ENCODE assay signal across 27 cellular contexts in genomic region chr6:37938909-37939308, GRCh38.
DNase-seq lines count a peak whose midpoint lies in the region; ATAC-seq, FAIRE-seq and TF ChIP-seq lines count a peak whose summit lies in the region.
"Had no signal": no experiment of that assay in that cellular context is flagged by ENCODE, and none has a peak within 500 bp of the region (broad histone marks: within the 10 kb centered on the region; RNA-seq: fewer than 3 reads in every experiment).

No MANE protein-coding gene starts in this region.

- TF ChIP-seq EP300 in GM12878 (IDR thresholded peaks at IDR 0.05; ENCODE audit: borderline replicate concordance in 1 of 2, control insufficient read depth in 1 of 2, low read depth in 2 of 2, low read length in 2 of 2), result no peak

- BruUV-seq in HCT116 (replicated peaks; lab: Mats Ljungman, UMichigan) (TSS peak; percentile 6), GM12878 (replicated peaks; lab: Mats Ljungman, UMichigan) (TSS peak; percentile 12)

- DNase-seq in AG10803 (ENCODE audit: low read depth) (peak; percentile 46), HCT116 (ENCODE audit: low read depth, low spot score) (no peak), GM12878 (ENCODE audit: low read depth, low spot score) (no peak), natural killer cell (no peak), amygdala (lab: John Stamatoyannopoulos, UW) (no peak), HK-2 (ENCODE audit: unreplicated experiment) (no peak), NCI-H69 (lab: John Stamatoyannopoulos, UW) (no peak), AG20443 (ENCODE audit: low spot score) (no peak)
- DNase-seq: activated CD8-positive, alpha-beta T cell treated with anti-CD3 and anti-CD28 coated beads for 36 hours; activated effector memory CD4-positive, alpha-beta T cell treated with Interleukin-2 at 50 U/mL for 16 hours; activated naive CD8-positive, alpha-beta T cell treated with anti-CD3 and anti-CD28 coated beads for 36 hours; CD4-positive, alpha-beta T cell; DMS 273 treated with DMSO at 0.1 percent for 48 hours; effector CD8-positive, alpha-beta T cell; H7; NCI-H510A treated with DMSO at 0.1 percent for 48 hours; PC-3; SIG-M5; stimulated activated naive CD8-positive, alpha-beta T cell treated with anti-CD3 and anti-CD28 coated beads, Interleukin-15, amount 100 ng/mL, for 72 hours; T-helper 1 cell; tibial artery had no signal

- POLR2A ChIA-PET in HCT116 (lab: Charles Lee), result no interaction called here
- POLR2A ChIA-PET in GM12878 (lab: Charles Lee), result no interaction called here

- H3K9me3 ChIP-seq in HCT116 (ENCODE audit: control insufficient read depth in 1 of 2, insufficient read depth in 1 of 2, low read depth in 1 of 2, low read length in 2 of 2), result no peaks in the 10 kb centered on the region
- H3K9me3 ChIP-seq in GM12878 (replicated peaks; ENCODE audit: control insufficient read depth, insufficient read depth, low read length), result no peaks in the 10 kb centered on the region
- H3K9me3 ChIP-seq: gastroesophageal sphincter, tibial artery had no signal

- H3K27ac Mint-ChIP-seq in natural killer cell, result peak overlapping the region; percentile 8 to 67
- H3K27ac Mint-ChIP-seq: activated CD8-positive, alpha-beta T cell treated with anti-CD3 and anti-CD28 coated beads for 36 hours; activated naive CD8-positive, alpha-beta T cell treated with anti-CD3 and anti-CD28 coated beads for 36 hours; CD4-positive, alpha-beta T cell; stimulated activated naive CD8-positive, alpha-beta T cell treated with anti-CD3 and anti-CD28 coated beads, Interleukin-15, amount 100 ng/mL, for 72 hours had no signal

- H3K27me3 Mint-ChIP-seq in natural killer cell (ENCODE audit: low read depth in 2 of 2), result no peaks in the 10 kb centered on the region
- H3K27me3 Mint-ChIP-seq: activated CD8-positive, alpha-beta T cell treated with anti-CD3 and anti-CD28 coated beads for 36 hours; activated naive CD8-positive, alpha-beta T cell treated with anti-CD3 and anti-CD28 coated beads for 36 hours; brain; CD4-positive, alpha-beta T cell; stimulated activated naive CD8-positive, alpha-beta T cell treated with anti-CD3 and anti-CD28 coated beads, Interleukin-15, amount 100 ng/mL, for 72 hours had no signal

- H3K27ac ChIP-seq in HCT116 (ENCODE audit: low read depth, low read length) (no peak overlapping the region), GM12878 (ENCODE audit: control insufficient read depth, insufficient read depth) (no peak overlapping the region)
- H3K27ac ChIP-seq: gastroesophageal sphincter, tibial artery had no signal

- no peaks in the 10 kb centered on the region for H3K27me3 ChIP-seq in HCT116 (ENCODE audit: insufficient read depth, low read length)
- no peaks in the 10 kb centered on the region for H3K27me3 ChIP-seq in GM12878 (replicated peaks in 1 of 2; ENCODE audit: control insufficient read depth in 2 of 2, insufficient read depth in 2 of 2, low read length in 1 of 2)
- H3K27me3 ChIP-seq: gastroesophageal sphincter, tibial artery had no signal

- no peak overlapping the region for H3K4me3 Mint-ChIP-seq in natural killer cell
- H3K4me3 Mint-ChIP-seq: activated CD8-positive, alpha-beta T cell treated with anti-CD3 and anti-CD28 coated beads for 36 hours; activated naive CD8-positive, alpha-beta T cell treated with anti-CD3 and anti-CD28 coated beads for 36 hours; brain; CD4-positive, alpha-beta T cell; stimulated activated naive CD8-positive, alpha-beta T cell treated with anti-CD3 and anti-CD28 coated beads, Interleukin-15, amount 100 ng/mL, for 72 hours had no signal

- no peak for FAIRE-seq in GM12878 (lab: Jason Lieb, UNC)
- FAIRE-seq: colon, G401.6, keratinocyte had no signal

- H3K36me3 ChIP-seq in HCT116 (ENCODE audit: control insufficient read depth in 1 of 2, insufficient read depth in 2 of 2, low read length in 2 of 2) (no peaks in the 10 kb centered on the region), GM12878 (ENCODE audit: control insufficient read depth in 2 of 2, insufficient read depth in 2 of 2, low read length in 1 of 2) (no peaks in the 10 kb centered on the region; a peak in 3 of 4 replicates)
- H3K36me3 ChIP-seq: gastroesophageal sphincter, tibial artery had no signal

- H3K9ac ChIP-seq in HCT116 (ENCODE audit: low read length), result no peak overlapping the region
- H3K9ac ChIP-seq in GM12878 (ENCODE audit: control insufficient read depth, insufficient read depth, low read length), result no peak overlapping the region

- CTCF ChIA-PET in HCT116 (lab: Charles Lee), result no interaction called here
- CTCF ChIA-PET in GM12878 (lab: Yijun Ruan, JAX), result no interaction called here

- H2AFZ ChIP-seq in HCT116 (ENCODE audit: low read depth, low read length, poor library complexity, severe bottlenecking), result no peak overlapping the region
- H2AFZ ChIP-seq in GM12878 (ENCODE audit: control insufficient read depth, low read depth, low read length), result no peak overlapping the region

- intact Hi-C loops in HCT116 (cut with micrococcal nuclease), result no loop called here
- intact Hi-C loops in GM12878 (cut with micrococcal nuclease; ENCODE audit: unreplicated experiment), result no loop called here
- intact Hi-C loops in natural killer cell (cut with micrococcal nuclease), result no loop called here

- H4K20me1 ChIP-seq in HCT116 (ENCODE audit: insufficient read depth) (no peaks in the 10 kb centered on the region; the same call in 1 of the 2 replicates), GM12878 (ENCODE audit: control insufficient read depth, insufficient read depth) (no peaks in the 10 kb centered on the region)

- H3K4me1 ChIP-seq in HCT116 (ENCODE audit: control insufficient read depth in 1 of 2, insufficient read depth in 2 of 2, low read length in 2 of 2) (no peaks in the 10 kb centered on the region), GM12878 (ENCODE audit: control insufficient read depth, insufficient read depth, low read length) (peaks cover 23% of the 10 kb centered on the region)

- TF ChIP-seq RAD21 in HCT116 (IDR thresholded peaks at IDR 0.05; ENCODE audit: low read depth), result no peak
- no peak for TF ChIP-seq RAD21 in GM12878 (IDR thresholded peaks at IDR 0.05; ENCODE audit: insufficient read depth, low read depth, low read length)

- H3K4me2 ChIP-seq in HCT116 (ENCODE audit: low read length) (no peak overlapping the region), GM12878 (ENCODE audit: control insufficient read depth, insufficient read depth) (no peak overlapping the region)

- TF ChIP-seq CTCF in AG10803 (conservative IDR thresholded peaks at IDR 0.05; ENCODE audit: low read length) (no peak), HCT116 (IDR thresholded peaks at IDR 0.05 in 2 of 3, conservative IDR thresholded peaks at IDR 0.05 in 1 of 3; ENCODE audit: borderline replicate concordance in 1 of 3, insufficient read depth in 1 of 3, low read depth in 2 of 3, low read length in 2 of 3) (no peak), GM12878 (IDR thresholded peaks at IDR 0.05 in 2 of 3, conservative IDR thresholded peaks at IDR 0.05 in 1 of 3; ENCODE audit: control insufficient read depth in 2 of 3, extremely low read depth in 1 of 3, insufficient read depth in 1 of 3, low read depth in 3 of 3, low read length in 3 of 3) (no peak), natural killer cell (IDR thresholded peaks at IDR 0.05) (no peak)

- in situ Hi-C loops in GM12878 (cut with MboI), result no loop called here

- H3K9me2 ChIP-seq in HCT116 (ENCODE audit: insufficient read depth), result no peaks in the 10 kb centered on the region

- no peak overlapping the region for H3K4me3 ChIP-seq in AG10803 (ENCODE audit: low read length)
- H3K4me3 ChIP-seq in HCT116 (replicated peaks in 1 of 2; ENCODE audit: low read depth in 1 of 2, low read length in 2 of 2), result no peak overlapping the region
- H3K4me3 ChIP-seq in GM12878, result no peak overlapping the region
- H3K4me3 ChIP-seq: gastroesophageal sphincter, tibial artery had no signal

- SMC1A ChIA-PET in GM12878 (lab: Charles Lee; ENCODE audit: uncharacterized antibody, unreplicated experiment), result interaction anchor here (0.6 to 1.2 kb wide), 2 partner anchors 8 to 10 kb away, joined by 3 read pairs; no protein-coding TSS in a partner anchor

- RAD21 ChIA-PET in HCT116 (lab: Charles Lee; ENCODE audit: low non-redundant PET in 1 of 2, low total read pairs in 2 of 2, uncharacterized antibody in 2 of 2, unreplicated experiment in 2 of 2), result no interaction called here
- RAD21 ChIA-PET in GM12878 (lab: Charles Lee; ENCODE audit: unreplicated experiment), result no interaction called here

- H3K79me2 ChIP-seq in HCT116 (ENCODE audit: insufficient read depth, low read length) (peaks cover 37% of the 10 kb centered on the region), GM12878 (ENCODE audit: control insufficient read depth, insufficient read depth, low read length) (peaks cover 17% of the 10 kb centered on the region)

- peaks cover 64 to 66% of the 10 kb centered on the region in 2 donors for H3K4me1 Mint-ChIP-seq in natural killer cell

- ATAC-seq in HCT116, result no peak
- ATAC-seq in GM12878, result no peak
- ATAC-seq in natural killer cell, result no peak
- ATAC-seq: activated CD4-positive, CD25-positive, alpha-beta regulatory T cell treated with anti-CD3 and anti-CD28 coated beads, Interleukin-2, amount 50 U/mL, for 24 hours; activated CD8-positive, alpha-beta T cell treated with anti-CD3 and anti-CD28 coated beads for 36 hours; gastroesophageal sphincter; PC-3; stimulated activated naive CD8-positive, alpha-beta T cell treated with anti-CD3 and anti-CD28 coated beads, Interleukin-15, amount 100 ng/mL, for 72 hours had no signal

- H3K9me3 Mint-ChIP-seq in natural killer cell, result no peaks in the 10 kb centered on the region
- H3K9me3 Mint-ChIP-seq: activated CD8-positive, alpha-beta T cell treated with anti-CD3 and anti-CD28 coated beads for 36 hours; activated naive CD8-positive, alpha-beta T cell treated with anti-CD3 and anti-CD28 coated beads for 36 hours; brain; CD4-positive, alpha-beta T cell; stimulated activated naive CD8-positive, alpha-beta T cell treated with anti-CD3 and anti-CD28 coated beads, Interleukin-15, amount 100 ng/mL, for 72 hours had no signal

- H3K36me3 Mint-ChIP-seq in natural killer cell, result no peaks in the 10 kb centered on the region

- TF ChIP-seq POLR2A in HCT116 (IDR thresholded peaks at IDR 0.05; ENCODE audit: borderline replicate concordance, extremely low read depth, insufficient read depth, insufficient read length) (no peak), GM12878 (IDR thresholded peaks at IDR 0.05; ENCODE audit: low read depth, low read length) (no peak)

TF ChIP-seq in HCT116, 20 proteins besides CTCF, POLR2A, EP300 and RAD21 (continues in another document):
- TF ChIP-seq MAX (IDR thresholded peaks at IDR 0.05), result no peak
- no peak for TF ChIP-seq SP1 (IDR thresholded peaks at IDR 0.05; ENCODE audit: low read depth)
- TF ChIP-seq SRF (IDR thresholded peaks at IDR 0.05; ENCODE audit: low read depth), result no peak

TF ChIP-seq in GM12878, 131 proteins besides CTCF, POLR2A, EP300 and RAD21:
- TF ChIP-seq ESRRA (IDR thresholded peaks at IDR 0.05; ENCODE audit: low read length), result no peak
- no peak for TF ChIP-seq BACH1 (IDR thresholded peaks at IDR 0.05; ENCODE audit: borderline replicate concordance)
- no peak for TF ChIP-seq TBL1XR1 (IDR thresholded peaks at IDR 0.05; ENCODE audit: low read depth, low read length)
- no peak for TF ChIP-seq RUNX3 (IDR thresholded peaks at IDR 0.05; ENCODE audit: low read length)
- TF ChIP-seq IKZF1 (conservative IDR thresholded peaks at IDR 0.05), result no peak
